5 cellular contexts compared by ENCODE assay signal in genomic region chr10:46365484-46365883, GRCh38. TPM values are rescaled to one million over a fixed set of nuclear protein-coding genes. Genes with fewer than 3 reads are reported as not detected.
"Had no signal": no experiment of that assay in that cellular context is flagged by ENCODE, and none has a peak within 500 bp of the region (broad histone marks: within the 10 kb centered on the region; RNA-seq: fewer than 3 reads in every experiment).

No MANE protein-coding gene starts in this region.

RNA-seq across cellular contexts. Expression of gene ANXA8L1, which starts 10.1 kb away (rescaled TPM):
- total RNA-seq: left colon, left ventricle myocardium inferior, mucosa of gallbladder, osteocyte, transverse colon had no signal
